In genomic region chr11:119206512-119207299, GRCh38 we compare ENCODE assay signal across 8 cellular contexts. TPM values are rescaled to one million over a fixed set of nuclear protein-coding genes. Genes with fewer than 3 reads are reported as not detected.
DNase-seq lines count a peak whose midpoint lies in the region; ATAC-seq and TF ChIP-seq lines count a peak whose summit lies in the region.

No MANE protein-coding gene starts in this region.

- H3K36me3 ChIP-seq in PC-3 (ENCODE audit: low read depth, low read length) (no peaks in the 10 kb centered on the region), cardiac muscle cell (no peaks in the 10 kb centered on the region), transverse colon (no peaks in the 10 kb centered on the region)

- H3K9me2 ChIP-seq in PC-3 (replicated peaks; ENCODE audit: low read length) = no peaks in the 10 kb centered on the region

- peak overlapping the region; percentile 94 for H3K4me3 ChIP-seq in GM12875 (ENCODE audit: low read depth, low read length)
- peak overlapping the region; percentile 99 for H3K4me3 ChIP-seq in PC-3 (ENCODE audit: low read length)
- H3K4me3 ChIP-seq in cardiac muscle cell = peak overlapping the region; percentile 98
- H3K4me3 ChIP-seq in transverse colon = peak overlapping the region; percentile 61 to 86 (median 82)

- H3K4me3 Mint-ChIP-seq in activated naive CD4-positive, alpha-beta T cell treated with anti-CD3 and anti-CD28 coated beads, Interleukin-2, amount 10 ng/mL, durations not matched to agents 7 days and 5 days = peak overlapping the region; percentile 86

- H3K79me2 ChIP-seq in PC-3 (ENCODE audit: low read length) = peaks cover 55% of the 10 kb centered on the region

- H3K36me3 Mint-ChIP-seq in activated naive CD4-positive, alpha-beta T cell treated with anti-CD3 and anti-CD28 coated beads, Interleukin-2, amount 10 ng/mL, durations not matched to agents 7 days and 5 days = peaks cover 9% of the 10 kb centered on the region

- H3K4me1 Mint-ChIP-seq in activated naive CD4-positive, alpha-beta T cell treated with anti-CD3 and anti-CD28 coated beads, Interleukin-2, amount 10 ng/mL, durations not matched to agents 7 days and 5 days = peaks cover 31% of the 10 kb centered on the region

- BruUV-seq in PC-3 (replicated peaks; lab: Mats Ljungman, UMichigan) = TSS peak; percentile 61

- peak overlapping the region; percentile 90 for H3K4me2 ChIP-seq in PC-3 (ENCODE audit: low read length)

- 1% methylated on average over 40 of the region's 40 CpGs; no CpG with 5 or more reads in 1 of the 2 donors for WGBS in transverse colon (ENCODE audit: low coverage in 1 of 2), 2 donors

- H3K27me3 ChIP-seq in PC-3 (ENCODE audit: low read length) (no peaks in the 10 kb centered on the region), cardiac muscle cell (no peaks in the 10 kb centered on the region), transverse colon (no peaks in the 10 kb centered on the region)

- POLR2A ChIA-PET in PC-3 (lab: Charles Lee; ENCODE audit: unreplicated experiment) = interaction anchor here (0.6 to 0.8 kb wide), 2 partner anchors 24 to 139 kb away, joined by 3 to 4 read pairs; partner anchors contain the start of gene VPS11

- TF ChIP-seq POLR2A in transverse colon (IDR thresholded peaks at IDR 0.05) = no peak

- H2AFZ ChIP-seq in PC-3 (ENCODE audit: low read length) = peak overlapping the region; percentile 100

- in situ Hi-C loops in transverse colon (cut with MboI; ENCODE audit: low pct_ligation_motif_present in 1 of 4, low pct_unique_long_range_greater_than_20kb in 1 of 4, low sequenced_read_pairs in 3 of 4) = no loop called here

- no peaks in the 10 kb centered on the region for H3K9me3 Mint-ChIP-seq in activated naive CD4-positive, alpha-beta T cell treated with anti-CD3 and anti-CD28 coated beads, Interleukin-2, amount 10 ng/mL, durations not matched to agents 7 days and 5 days

- H3K27ac ChIP-seq in PC-3 (ENCODE audit: low read length) = peak overlapping the region; percentile 29; the same call in 1 of the 2 replicates
- peak overlapping the region; percentile 95 for H3K27ac ChIP-seq in cardiac muscle cell
- peak overlapping the region; percentile 92 to 96 (median 94) for H3K27ac ChIP-seq in transverse colon

- DNase-seq in PC-3 (peak; percentile 42), cardiac muscle cell (ENCODE audit: low read depth in 1 of 2, low spot score in 1 of 2) (peak in 1 of 2 donors; percentile 71), pons (ENCODE audit: low spot score) (peak; percentile 28), transverse colon (peak; percentile 55), NCI-H524 treated with DMSO at 0.1 percent for 48 hours (lab: John Stamatoyannopoulos, UW) (no peak)
- peak; percentile 74 for DNase-seq in activated naive CD4-positive, alpha-beta T cell treated with anti-CD3 and anti-CD28 coated beads, Interleukin-2, amount 10 ng/mL, durations not matched to agents 7 days and 5 days

- H3K27ac Mint-ChIP-seq in activated naive CD4-positive, alpha-beta T cell treated with anti-CD3 and anti-CD28 coated beads, Interleukin-2, amount 10 ng/mL, durations not matched to agents 7 days and 5 days = peak overlapping the region; percentile 88

- H3F3A ChIP-seq in PC-3 (ENCODE audit: low read length, unreplicated experiment) = no peaks in the 10 kb centered on the region

- TF ChIP-seq EP300 in transverse colon (IDR thresholded peaks at IDR 0.05; ENCODE audit: low read depth) = no peak

- H3K9me3 ChIP-seq in PC-3 (ENCODE audit: low read length) (no peaks in the 10 kb centered on the region), cardiac muscle cell (ENCODE audit: low read depth) (no peaks in the 10 kb centered on the region), transverse colon (no peaks in the 10 kb centered on the region)

- 0 out of 2 replicates have a peak, but pooled peaks cover 7% of the 10 kb centered on the region for H4K20me1 ChIP-seq in PC-3 (ENCODE audit: low read length)

- CTCF ChIA-PET in PC-3 (lab: Charles Lee) = interaction anchor here (0.5 to 1.1 kb wide), 10 partner anchors 66 to 268 kb away, joined by 3 to 5 read pairs (median 3); no protein-coding TSS in a partner anchor
- CTCF ChIA-PET in activated naive CD4-positive, alpha-beta T cell treated with anti-CD3 and anti-CD28 coated beads, Interleukin-2, amount 10 ng/mL, durations not matched to agents 7 days and 5 days (lab: Charles Lee) = interaction anchor here (0.6 to 5.3 kb wide), 20 partner anchors 8 to 131 kb away, joined by 3 to 45 read pairs (median 3); no protein-coding TSS in a partner anchor

- intact Hi-C loops in PC-3 (cut with micrococcal nuclease) (loop anchor here (1.0 to 5.0 kb wide), 2 partner anchors 78 to 116 kb away; no protein-coding TSS in a partner anchor), transverse colon (cut with DNase I; ENCODE audit: low total_unique reads) (loop anchor here (5.0 kb wide), 1 partner anchor 116 kb away; no protein-coding TSS in a partner anchor)

- no peaks in the 10 kb centered on the region for H3K27me3 Mint-ChIP-seq in activated naive CD4-positive, alpha-beta T cell treated with anti-CD3 and anti-CD28 coated beads, Interleukin-2, amount 10 ng/mL, durations not matched to agents 7 days and 5 days

- H3K9ac ChIP-seq in PC-3 (ENCODE audit: low read length) = peak overlapping the region; percentile 87

- TF ChIP-seq CTCF in GM12875 (IDR thresholded peaks at IDR 0.05; ENCODE audit: borderline replicate concordance, insufficient read depth, low read depth, low read length) (no peak), PC-3 (conservative IDR thresholded peaks at IDR 0.05; ENCODE audit: low read depth, low read length) (no peak), cardiac muscle cell (IDR thresholded peaks at IDR 0.05; ENCODE audit: low read depth, low read length) (no peak), transverse colon (IDR thresholded peaks at IDR 0.05) (no peak)

- H3K4me1 ChIP-seq in PC-3 (ENCODE audit: insufficient read depth, low read length) (peaks cover 18% of the 10 kb centered on the region), cardiac muscle cell (ENCODE audit: low read depth) (peaks cover 16% of the 10 kb centered on the region), transverse colon (peaks cover 2 to 26% (median 11%) of the 10 kb centered on the region in 4 donors)

- peak; percentile 19 for ATAC-seq in HG02678 (IDR thresholded peaks at IDR 0.05; ENCODE audit: unreplicated experiment)
- peak; percentile 31 for ATAC-seq in PC-3

RNA-seq across cellular contexts. Expression of gene CBL, which starts 0.6 kb away (rescaled TPM):
- total RNA-seq in PC-3 (2014; rRNA removed) = 11.4 and 15.3 TPM in 2 replicates
- total RNA-seq in cardiac muscle cell = 10.3 and 18.3 TPM in 2 replicates
- 6.5 and 8.9 TPM in 2 replicates for polyA plus RNA-seq in cardiac muscle cell
- total RNA-seq in transverse colon = 10 to 100 TPM in 3 of 4 donors, 1 to 10 TPM in 1; 6.8 to 18.7 (median 12.4) TPM

RNA-seq across cellular contexts. Expression of gene NHERF4, which starts 21.4 kb away (rescaled TPM):
- total RNA-seq in PC-3 (2014; rRNA removed) (0.87 TPM in 1 of 2 replicates, not detected in the other), cardiac muscle cell (0.18 and 0.69 TPM in 2 replicates), transverse colon (100 to 1,000 TPM in 2 of 4 donors, 10 to 100 TPM in 2; 75.2 to 248 (median 111) TPM)
- polyA plus RNA-seq in cardiac muscle cell = 0.17 and 0.29 TPM in 2 replicates

RNA-seq across cellular contexts. Expression of gene NLRX1, which starts 38.2 kb away (rescaled TPM):
- total RNA-seq in PC-3 (2014; rRNA removed) = 16.8 and 17.2 TPM in 2 replicates
- 24.7 and 36.8 TPM in 2 replicates for total RNA-seq in cardiac muscle cell
- polyA plus RNA-seq in cardiac muscle cell = 16.1 and 25.5 TPM in 2 replicates
- total RNA-seq in transverse colon = 10 to 100 TPM; 16.4 to 30.1 (median 18.2) TPM

RNA-seq across cellular contexts. Expression of gene ABCG4, which starts 57.9 kb away (rescaled TPM):
- total RNA-seq in PC-3 (2014; rRNA removed) (0.15 and 0.63 TPM in 2 replicates), cardiac muscle cell (1.9 and 3.2 TPM in 2 replicates), transverse colon (under 1 TPM in 1 of 4 donors, not detected in 3; 0.14 TPM)
- polyA plus RNA-seq in cardiac muscle cell = 2.4 and 5.6 TPM in 2 replicates

Comparison
In these comparisons a context has a peak if more than half of its experiments do, and no peak if none do; other contexts are left out.
1. H3K27ac ChIP-seq: peak in every context shown above with its lines; median percentile 95 in cardiac muscle cell; 94 in transverse colon; 29 in PC-3.
2. RNA of gene NHERF4, which starts 21.4 kb away (total RNA-seq): 75.2 to 248 TPM in transverse colon; 0.87 TPM in PC-3 and 0.18 to 0.69 TPM in cardiac muscle cell; every median in the first group is over 10 times any median in the second.
3. Peak in every context shown above with its lines, with median percentiles within 50 percentile points of each other: H3K4me3 ChIP-seq.